In the genomic region with DNA sequence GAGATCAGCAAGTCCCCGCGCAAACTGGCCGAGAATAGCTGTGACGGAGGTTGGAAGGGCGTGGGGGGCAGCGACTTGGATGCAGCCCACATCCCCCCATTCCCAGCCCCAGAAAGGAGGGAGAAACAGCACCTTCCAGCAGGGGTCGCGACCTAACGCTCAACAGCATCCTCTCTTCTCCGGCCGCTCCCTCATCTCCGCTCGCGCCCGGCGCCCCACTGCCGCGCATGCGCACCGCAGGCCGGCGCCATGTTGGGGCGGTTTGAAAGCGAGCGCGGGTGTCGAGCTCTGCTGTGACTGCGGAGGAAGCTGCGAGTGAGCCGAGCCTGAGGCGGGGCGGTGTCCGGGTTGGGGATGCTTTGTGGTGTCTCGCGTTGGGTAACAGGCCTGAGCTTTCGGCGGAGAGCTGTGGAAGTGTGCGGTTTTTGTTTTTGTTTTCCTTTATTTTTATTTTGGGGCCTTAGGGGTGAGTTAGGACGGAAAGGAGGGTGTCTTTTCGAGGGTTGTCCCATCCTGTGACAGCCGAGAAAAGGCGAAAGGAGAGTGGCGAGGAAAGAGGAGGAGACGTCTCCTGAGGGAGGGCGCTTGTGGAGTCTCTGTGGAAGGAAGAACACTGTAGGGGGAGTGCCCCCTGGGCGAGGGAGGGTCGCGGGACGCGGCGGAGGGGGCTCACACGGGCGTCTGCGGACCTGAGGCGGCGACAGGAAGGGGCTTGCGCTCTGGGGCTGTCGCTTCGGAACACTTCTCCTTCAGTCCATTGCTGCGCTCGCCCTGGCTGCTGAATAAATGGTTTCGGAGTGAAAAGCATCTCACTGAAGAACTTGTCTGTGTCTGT, we compare ENCODE assay signal across 8 cellular contexts. TPM values are rescaled to one million over a fixed set of nuclear protein-coding genes. Genes with fewer than 3 reads are reported as not detected.
DNase-seq lines count a peak whose midpoint lies in the region; ATAC-seq lines count a peak whose summit lies in the region.

A gene (plus strand): TSS at position 247 of the 835 bp plus-strand sequence. CDS start 2,667 bp downstream, outside the sequence.
A gene with protein sequence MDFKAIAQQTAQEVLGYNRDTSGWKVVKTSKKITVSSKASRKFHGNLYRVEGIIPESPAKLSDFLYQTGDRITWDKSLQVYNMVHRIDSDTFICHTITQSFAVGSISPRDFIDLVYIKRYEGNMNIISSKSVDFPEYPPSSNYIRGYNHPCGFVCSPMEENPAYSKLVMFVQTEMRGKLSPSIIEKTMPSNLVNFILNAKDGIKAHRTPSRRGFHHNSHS (minus strand): TSS at position 199 of the 835 bp plus-strand sequence. CDS start 3,285 bp downstream, outside the sequence.

- no peaks in the 10 kb centered on the region for H4K20me1 ChIP-seq in BLaER1

- H3K9me3 ChIP-seq in BLaER1, result no peaks in the 10 kb centered on the region

- ATAC-seq in HG03439 (IDR thresholded peaks at IDR 0.05; ENCODE audit: unreplicated experiment), result peak; percentile 96

- no peaks in the 10 kb centered on the region for H3K27me3 ChIP-seq in BLaER1

- H3K27ac ChIP-seq in BLaER1 (peak within 1 kb of the TSS; percentile 88), cingulate gyrus (ENCODE audit: low read depth, low read length) (peak within 1 kb of the TSS; percentile 7)

- H3K9ac ChIP-seq in BLaER1, result peak within 1 kb of the TSS; percentile 91

- peaks cover 20% of the 10 kb centered on the region for H3K36me3 ChIP-seq in BLaER1

- H3K4me1 ChIP-seq in BLaER1, result peaks cover 19% of the 10 kb centered on the region

- H3K4me2 ChIP-seq in BLaER1, result peak within 1 kb of the TSS; percentile 77

- DNase-seq in GM19238 (ENCODE audit: insufficient read length, low spot score), result peak; percentile 90
- DNase-seq in NCI-H460 (ENCODE audit: extremely low read depth, low read depth), result peak; percentile 83
- peak; percentile 75 to 76 for DNase-seq in activated CD4-positive, alpha-beta T cell treated with anti-CD3 and anti-CD28 coated beads for 24 hours (ENCODE audit: low read depth in 2 of 2)
- DNase-seq in left kidney (ENCODE audit: low read depth, low spot score), result peak; percentile 97
- peak; percentile 89 for DNase-seq in stimulated activated CD4-positive, alpha-beta T cell treated with anti-CD3 and anti-CD28 coated beads, Interleukin-1b, Interleukin-23, amount 100 ng/mL, for 48 hours

- peak within 1 kb of the TSS; percentile 95 for H3K4me3 ChIP-seq in BLaER1

RNA-seq across cellular contexts. Expression of the first gene that starts in this region (rescaled TPM):
- total RNA-seq in NCI-H460 (2014; rRNA removed; shearing (Covaris generic)), result 4.8 and 5.7 TPM in 2 replicates
- polyA plus RNA-seq in NCI-H460 (2014; cell fraction: nucleus; rRNA removed), result 3.4 and 7.8 TPM in 2 replicates

RNA-seq across cellular contexts. Expression of the second gene that starts in this region (rescaled TPM):
- total RNA-seq in NCI-H460 (2014; rRNA removed; shearing (Covaris generic)), result 0.46 and 0.57 TPM in 2 replicates
- not detected in 2 replicates for polyA plus RNA-seq in NCI-H460 (2014; cell fraction: nucleus; rRNA removed)

Comparison
In these comparisons a context has a peak if more than half of its experiments do, and no peak if none do; other contexts are left out.
1. Peak in every context shown above with its lines: DNase-seq, ATAC-seq, H3K4me3 ChIP-seq and H3K27ac ChIP-seq.